8 cellular contexts compared by ENCODE assay signal in the genomic region with DNA sequence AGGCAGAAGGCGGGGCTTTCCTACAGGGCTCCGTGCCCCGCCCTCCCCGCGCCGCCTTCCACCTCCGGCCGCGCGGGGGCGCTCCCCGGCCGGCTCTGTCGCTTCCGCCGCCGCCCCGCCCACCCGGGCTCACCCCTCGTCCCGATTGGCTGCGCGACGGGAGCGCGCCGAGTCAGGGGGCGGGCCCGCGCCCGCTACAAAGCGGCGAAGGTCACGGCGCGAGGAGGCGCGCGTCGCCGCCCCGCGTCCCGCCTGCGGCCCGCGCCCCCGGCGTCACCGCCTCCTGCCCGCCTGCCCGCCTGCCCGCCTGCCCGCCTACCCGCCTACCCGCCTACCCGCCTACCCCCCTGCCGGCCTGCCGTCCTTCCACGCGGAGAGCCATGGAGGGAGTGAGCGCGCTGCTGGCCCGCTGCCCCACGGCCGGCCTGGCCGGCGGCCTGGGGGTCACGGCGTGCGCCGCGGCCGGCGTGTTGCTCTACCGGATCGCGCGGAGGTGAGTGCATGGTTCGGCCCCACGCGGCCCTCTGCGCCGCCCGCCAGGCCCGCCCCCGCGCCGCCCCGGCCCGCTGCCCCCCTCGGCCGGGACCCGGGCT. TPM values are rescaled to one million over a fixed set of nuclear protein-coding genes. Genes with fewer than 3 reads are reported as not detected.
A peak's percentile ranks its signal among the peaks of the same experiment; 100 is the strongest.
DNase-seq lines count a peak whose midpoint lies in the region; ATAC-seq and TF ChIP-seq lines count a peak whose summit lies in the region.

A gene with protein sequence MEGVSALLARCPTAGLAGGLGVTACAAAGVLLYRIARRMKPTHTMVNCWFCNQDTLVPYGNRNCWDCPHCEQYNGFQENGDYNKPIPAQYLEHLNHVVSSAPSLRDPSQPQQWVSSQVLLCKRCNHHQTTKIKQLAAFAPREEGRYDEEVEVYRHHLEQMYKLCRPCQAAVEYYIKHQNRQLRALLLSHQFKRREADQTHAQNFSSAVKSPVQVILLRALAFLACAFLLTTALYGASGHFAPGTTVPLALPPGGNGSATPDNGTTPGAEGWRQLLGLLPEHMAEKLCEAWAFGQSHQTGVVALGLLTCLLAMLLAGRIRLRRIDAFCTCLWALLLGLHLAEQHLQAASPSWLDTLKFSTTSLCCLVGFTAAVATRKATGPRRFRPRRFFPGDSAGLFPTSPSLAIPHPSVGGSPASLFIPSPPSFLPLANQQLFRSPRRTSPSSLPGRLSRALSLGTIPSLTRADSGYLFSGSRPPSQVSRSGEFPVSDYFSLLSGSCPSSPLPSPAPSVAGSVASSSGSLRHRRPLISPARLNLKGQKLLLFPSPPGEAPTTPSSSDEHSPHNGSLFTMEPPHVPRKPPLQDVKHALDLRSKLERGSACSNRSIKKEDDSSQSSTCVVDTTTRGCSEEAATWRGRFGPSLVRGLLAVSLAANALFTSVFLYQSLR (plus strand): TSS at position 361 of the 593 bp plus-strand sequence. CDS start 20 bp downstream, at position 381.

- in situ Hi-C loops in Caki2 (cut with HindIII; ENCODE audit: low pct_unique_long_range_greater_than_20kb, low sequenced_read_pairs): no loop called here

- H3K27ac ChIP-seq in OCI-LY7 (ENCODE audit: low read depth, low read length, poor library complexity, severe bottlenecking) (no peak within 1 kb of the TSS), muscle layer of colon (ENCODE audit: low read depth, low read length) (peak within 1 kb of the TSS; percentile 75)

- POLR2A ChIA-PET in OCI-LY7 (lab: Charles Lee): no interaction called here

- peak; percentile 79 for TF ChIP-seq CTCF in OCI-LY7 (conservative IDR thresholded peaks at IDR 0.05; ENCODE audit: low read length)

- H3K9me3 ChIP-seq in OCI-LY7 (ENCODE audit: low read length) (no peaks in the 10 kb centered on the region), muscle layer of colon (ENCODE audit: low read length) (no peaks in the 10 kb centered on the region)

- DNase-seq in Caki2 (ENCODE audit: low read depth) (peak; percentile 88), HUDEP-2 (lab: John Stamatoyannopoulos, UW; ENCODE audit: unreplicated experiment in 76 of 76) (peak in 73 of 76 experiments; percentile 10 to 94 (median 85)), OCI-LY7 (ENCODE audit: low spot score) (peak; percentile 95), activated T-cell treated with anti-CD3 and anti-CD28 coated beads for 4 hours (peak; percentile 93), erythroblast (lab: John Stamatoyannopoulos, UW) (peak; percentile 93 to 97)
- DNase-seq in stimulated activated CD8-positive, alpha-beta memory T cell treated with anti-CD3 and anti-CD28 coated beads, Interleukin-7, amount 100 ng/mL, for 1 hour (ENCODE audit: low read depth in 2 of 2): peak; percentile 88 to 90

- peak; percentile 68 for ATAC-seq in GM21381 (IDR thresholded peaks at IDR 0.05; ENCODE audit: unreplicated experiment)

- peaks cover 19% of the 10 kb centered on the region for H4K20me1 ChIP-seq in OCI-LY7 (ENCODE audit: insufficient read depth, low read length)

- CTCF ChIA-PET in OCI-LY7 (lab: Charles Lee; ENCODE audit: unreplicated experiment): interaction anchor here (0.6 kb wide), 1 partner anchor 115 kb away, joined by 3 read pairs; no protein-coding TSS in a partner anchor

- H2AFZ ChIP-seq in OCI-LY7 (ENCODE audit: low read length): no peak within 1 kb of the TSS

- intact Hi-C loops in OCI-LY7 (cut with micrococcal nuclease; ENCODE audit: unreplicated experiment): loop anchor here (1.0 to 5.0 kb wide), 3 partner anchors 49 to 301 kb away; a partner anchor contains a TSS

- peaks cover 10% of the 10 kb centered on the region; the same call in 1 of the 2 replicates for H3K79me2 ChIP-seq in OCI-LY7 (ENCODE audit: insufficient read depth, low read depth, low read length)

- H3K4me1 ChIP-seq in OCI-LY7 (ENCODE audit: insufficient read depth, low read length, poor library complexity, severe bottlenecking): peaks cover 40% of the 10 kb centered on the region
- H3K4me1 ChIP-seq in muscle layer of colon (ENCODE audit: insufficient read depth, low read length): peaks cover 33% of the 10 kb centered on the region

- H3K36me3 ChIP-seq in OCI-LY7 (ENCODE audit: insufficient read depth, low read length) (peaks cover 15% of the 10 kb centered on the region), muscle layer of colon (ENCODE audit: insufficient read depth, low read length) (no peaks in the 10 kb centered on the region)

- TF ChIP-seq POLR2A in erythroblast (IDR thresholded peaks at IDR 0.05; ENCODE audit: low read length): no peak

- H3K27me3 ChIP-seq in muscle layer of colon (ENCODE audit: control insufficient read depth in 1 of 2, insufficient read depth in 2 of 2, low read length in 2 of 2): no peaks in the 10 kb centered on the region

- no peaks in the 10 kb centered on the region for H3K9me2 ChIP-seq in OCI-LY7 (ENCODE audit: insufficient read depth, low read length)

- H3K4me2 ChIP-seq in OCI-LY7 (ENCODE audit: low read length): peak within 1 kb of the TSS; percentile 89

- H3K9ac ChIP-seq in muscle layer of colon (ENCODE audit: low read length): peak within 1 kb of the TSS; percentile 18

- no TSS peak for BruUV-seq in OCI-LY7 (replicated peaks; lab: Mats Ljungman, UMichigan)

- H3K4me3 ChIP-seq in OCI-LY7 (ENCODE audit: low read depth, low read length, poor library complexity, severe bottlenecking) (peak within 1 kb of the TSS; percentile 90), muscle layer of colon (ENCODE audit: low read depth in 1 of 2, low read length in 2 of 2) (peak within 1 kb of the TSS; percentile 40 to 73)

RNA-seq across cellular contexts. Expression of the gene that starts here (rescaled TPM):
- total RNA-seq in Caki2 (2014; rRNA removed; shearing (Covaris generic); ENCODE audit: low replicate concordance): 8.1 and 9.4 TPM in 2 replicates
- total RNA-seq in OCI-LY7 (2014; rRNA removed; shearing (Covaris generic)): 5.3 and 7.5 TPM in 2 replicates
- total RNA-seq in OCI-LY7 (2022): 21.9 and 23.6 TPM in 2 replicates
